ENCODE assay signal across 14 cellular contexts in genomic region chr6:21922086-21922485, GRCh38.
DNase-seq lines count a peak whose midpoint lies in the region; TF ChIP-seq lines count a peak whose summit lies in the region.
"Had no signal": no experiment of that assay in that cellular context is flagged by ENCODE, and none has a peak within 500 bp of the region (broad histone marks: within the 10 kb centered on the region; RNA-seq: fewer than 3 reads in every experiment).

No MANE protein-coding gene starts in this region.

- H3K9me3 ChIP-seq in vagina: no peaks in the 10 kb centered on the region

- TF ChIP-seq CTCF in HFFc6 (IDR thresholded peaks at IDR 0.05): no peak
- no peak for TF ChIP-seq CTCF in vagina (IDR thresholded peaks at IDR 0.05)

- H3K27ac Mint-ChIP-seq in HFFc6: no peak overlapping the region

- H3K9me3 Mint-ChIP-seq in HFFc6: no peaks in the 10 kb centered on the region

- H3K36me3 ChIP-seq in vagina: no peaks in the 10 kb centered on the region

- H3K4me1 Mint-ChIP-seq in HFFc6 (ENCODE audit: low read depth): peaks cover 17% of the 10 kb centered on the region

- H3K4me3 Mint-ChIP-seq in HFFc6: no peak overlapping the region

- H3K4me1 ChIP-seq in vagina: no peaks in the 10 kb centered on the region

- DNase-seq in A172 (ENCODE audit: low spot score) (peak; percentile 84), HFFc6 (peak; percentile 22), astrocyte of the hippocampus (ENCODE audit: low read depth, low spot score) (peak; percentile 73), kidney glomerular epithelial cell (lab: John Stamatoyannopoulos, UW) (peak; percentile 76), caudate nucleus (lab: John Stamatoyannopoulos, UW) (no peak), DMS79 treated with DMSO at 0.1 percent for 48 hours (lab: John Stamatoyannopoulos, UW) (no peak), vagina (ENCODE audit: extremely low spot score in 2 of 2) (no peak)
- DNase-seq in stimulated activated naive CD4-positive, alpha-beta T cell (lab: John Stamatoyannopoulos, UW): no peak
- DNase-seq: activated naive CD4-positive, alpha-beta T cell treated with anti-CD3 and anti-CD28 coated beads, Interleukin-2, amount 50 U/mL, for 16 hours; Calu3; central memory CD4-positive, alpha-beta T cell; mammary epithelial cell had no signal

- H3K36me3 Mint-ChIP-seq in HFFc6 (ENCODE audit: low read depth): no peaks in the 10 kb centered on the region

- H3K27me3 Mint-ChIP-seq in HFFc6 (ENCODE audit: insufficient read depth): no peaks in the 10 kb centered on the region; the same call in 1 of the 2 replicates

- H3K27ac ChIP-seq in caudate nucleus (ENCODE audit: low read depth, low read length): no peak overlapping the region
- H3K27ac ChIP-seq in vagina: no peak overlapping the region
- H3K27ac ChIP-seq: epithelial cell of prostate, SK-N-MC had no signal

- TF ChIP-seq POLR2A in vagina (IDR thresholded peaks at IDR 0.05): no peak

- intact Hi-C loops in vagina (cut with DNase I): no loop called here

- H3K4me3 ChIP-seq in vagina: no peak overlapping the region
- H3K4me3 ChIP-seq: SK-N-MC had no signal

- no peaks in the 10 kb centered on the region for H3K27me3 ChIP-seq in vagina

Comparison
In these comparisons a context has a peak if more than half of its experiments do, and no peak if none do; other contexts are left out.
1. DNase-seq: peak in A172 (single experiment), HFFc6 (single experiment), astrocyte of the hippocampus (single experiment) and kidney glomerular epithelial cell (single experiment); none in caudate nucleus (0 of 61), DMS79 treated with DMSO at 0.1 percent for 48 hours (single experiment), vagina (0 of 2) and stimulated activated naive CD4-positive, alpha-beta T cell (0 of 6).